35 cellular contexts compared by ENCODE assay signal in genomic region chr7:49583440-49583839, GRCh38.
"Had no signal": no experiment of that assay in that cellular context is flagged by ENCODE, and none has a peak within 500 bp of the region (broad histone marks: within the 10 kb centered on the region; RNA-seq: fewer than 3 reads in every experiment).

No MANE protein-coding gene starts in this region.

- H3K4me3 Mint-ChIP-seq: activated B cell treated with CpG ODN at 0.5 μM for 24 hours; activated CD4-positive, alpha-beta memory T cell treated with anti-CD3 and anti-CD28 coated beads for 36 hours; activated CD4-positive, alpha-beta T cell treated with anti-CD3 and anti-CD28 coated beads, Interleukin-2, amount 10 ng/mL, durations not matched to agents 24 days and 14 days; activated CD8-positive, alpha-beta T cell treated with anti-CD3 and anti-CD28 coated beads for 36 hours; activated naive CD4-positive, alpha-beta T cell treated with anti-CD3 and anti-CD28 coated beads for 36 hours; activated naive CD8-positive, alpha-beta T cell treated with anti-CD3 and anti-CD28 coated beads for 36 hours; activated T-cell treated with anti-CD3 and anti-CD28 coated beads, Interleukin-2, amount 50 U/mL, for 4 hours; activated T-cell treated with anti-CD3 and anti-CD28 coated beads, Interleukin-2, amount 50 U/mL, for 72 hours; activated T-helper 1 cell treated with anti-CD3 and anti-CD28 coated beads, Interleukin-12 subunit alpha, Interleukin-12 subunit beta, Interleukin-2, Interleukin-4 antibody, amounts not matched to agents 30 ng/mL and 10 ng/mL and 1 ng/mL, durations not matched to agents 14 hours and 24 hours and 36 hours; activated T-helper 17 cell treated with anti-CD3 and anti-CD28 coated beads, Interleukin-2, amount 50 U/mL, for 72 hours; T-helper 1 cell treated with Interleukin-12 subunit alpha and Interleukin-12 subunit beta and Interleukin-4 antibody, amounts not matched to agents 30 μg/mL and 1 μg/mL, for 36 hours; T-helper 2 cell treated with Interferon-gamma antibody and Interleukin-4, amounts not matched to agents 5 μg/mL and 100 μg/mL, for 36 hours had no signal

- H3K4me3 ChIP-seq: adrenal gland, body of pancreas, breast epithelium had no signal

- H3K27ac Mint-ChIP-seq: activated B cell treated with CpG ODN at 0.5 μM for 24 hours; activated CD4-positive, alpha-beta memory T cell treated with anti-CD3 and anti-CD28 coated beads for 36 hours; activated CD4-positive, alpha-beta T cell treated with anti-CD3 and anti-CD28 coated beads, Interleukin-2, amount 10 ng/mL, durations not matched to agents 24 days and 14 days; activated CD8-positive, alpha-beta T cell treated with anti-CD3 and anti-CD28 coated beads for 36 hours; activated naive CD4-positive, alpha-beta T cell treated with anti-CD3 and anti-CD28 coated beads for 36 hours; activated naive CD8-positive, alpha-beta T cell treated with anti-CD3 and anti-CD28 coated beads for 36 hours; activated T-cell treated with anti-CD3 and anti-CD28 coated beads, Interleukin-2, amount 50 U/mL, for 72 hours; activated T-helper 1 cell treated with anti-CD3 and anti-CD28 coated beads, Interleukin-12 subunit alpha, Interleukin-12 subunit beta, Interleukin-2, Interleukin-4 antibody, amounts not matched to agents 30 ng/mL and 10 ng/mL and 1 ng/mL, durations not matched to agents 14 hours and 24 hours and 36 hours; activated T-helper 17 cell treated with anti-CD3 and anti-CD28 coated beads, Interleukin-2, amount 50 U/mL, for 72 hours; T-helper 1 cell treated with Interleukin-12 subunit alpha and Interleukin-12 subunit beta and Interleukin-4 antibody, amounts not matched to agents 30 μg/mL and 1 μg/mL, for 36 hours; T-helper 2 cell treated with Interferon-gamma antibody and Interleukin-4, amounts not matched to agents 5 μg/mL and 100 μg/mL, for 36 hours had no signal

- H3K36me3 ChIP-seq: adrenal gland, brain microvascular endothelial cell, breast epithelium had no signal

- H3K9me3 Mint-ChIP-seq: activated CD4-positive, alpha-beta T cell treated with anti-CD3 and anti-CD28 coated beads, Interleukin-2, amount 10 ng/mL, durations not matched to agents 24 days and 14 days; activated naive CD4-positive, alpha-beta T cell treated with anti-CD3 and anti-CD28 coated beads for 36 hours; T-helper 1 cell treated with Interleukin-12 subunit alpha and Interleukin-12 subunit beta and Interleukin-4 antibody, amounts not matched to agents 30 μg/mL and 1 μg/mL, for 36 hours had no signal

- DNase-seq: activated B cell treated with CpG ODN at 0.5 μM for 24 hours; activated CD4-positive, alpha-beta memory T cell treated with anti-CD3 and anti-CD28 coated beads for 36 hours; activated CD4-positive, alpha-beta T cell treated with anti-CD3 and anti-CD28 coated beads for 4 hours; activated CD4-positive, alpha-beta T cell treated with anti-CD3 and anti-CD28 coated beads, Interleukin-2, amount 10 ng/mL, durations not matched to agents 24 days and 14 days; activated CD4-positive, alpha-beta T cell treated with anti-CD3 and anti-CD28 coated beads, Interleukin-2, amount 50 U/mL, for 1 hour; activated CD4-positive, alpha-beta T cell treated with anti-CD3 and anti-CD28 coated beads, Interleukin-2, amount 50 U/mL, for 4 hours; activated CD4-positive, CD25-positive, alpha-beta regulatory T cell treated with anti-CD3 and anti-CD28 coated beads, Interleukin-2, amount 50 U/mL, for 72 hours; activated CD8-positive, alpha-beta memory T cell treated with anti-CD3 and anti-CD28 coated beads, Interleukin-2, amount 50 U/mL, for 4 hours; activated CD8-positive, alpha-beta T cell treated with anti-CD3 and anti-CD28 coated beads for 36 hours; activated effector memory CD4-positive, alpha-beta T cell treated with anti-CD3 and anti-CD28 coated beads, Interleukin-2, amount 50 U/mL, for 16 hours; activated gamma-delta T cell treated with Interleukin-2 at 50 U/mL for 16 hours; activated naive CD4-positive, alpha-beta T cell; activated naive CD4-positive, alpha-beta T cell treated with anti-CD3 and anti-CD28 coated beads for 36 hours; activated naive CD4-positive, alpha-beta T cell treated with anti-CD3 and anti-CD28 coated beads, Interleukin-2, amount 50 U/mL, for 16 hours; activated naive CD8-positive, alpha-beta T cell treated with anti-CD3 and anti-CD28 coated beads for 36 hours; activated T-cell treated with anti-CD3 and anti-CD28 coated beads for 4 hours; activated T-cell treated with anti-CD3 and anti-CD28 coated beads, Interleukin-2, amount 50 U/mL, for 1 hour; activated T-cell treated with anti-CD3 and anti-CD28 coated beads, Interleukin-2, amount 50 U/mL, for 4 hours; activated T-cell treated with anti-CD3 and anti-CD28 coated beads, Interleukin-2, amount 50 U/mL, for 72 hours; adrenal gland; amniotic stem cell; aorta; body of pancreas; brain microvascular endothelial cell; central memory CD4-positive, alpha-beta T cell; T-helper 1 cell; T-helper 2 cell; T-helper 9 cell had no signal

- H3K27me3 ChIP-seq: adrenal gland, body of pancreas, brain microvascular endothelial cell, breast epithelium had no signal

- H3K27me3 Mint-ChIP-seq: activated B cell treated with CpG ODN at 0.5 μM for 24 hours; activated CD4-positive, alpha-beta memory T cell treated with anti-CD3 and anti-CD28 coated beads for 36 hours; activated CD4-positive, alpha-beta T cell treated with anti-CD3 and anti-CD28 coated beads, Interleukin-2, amount 10 ng/mL, durations not matched to agents 24 days and 14 days; activated CD8-positive, alpha-beta T cell treated with anti-CD3 and anti-CD28 coated beads for 36 hours; activated naive CD8-positive, alpha-beta T cell treated with anti-CD3 and anti-CD28 coated beads for 36 hours; activated T-helper 17 cell treated with anti-CD3 and anti-CD28 coated beads, Interleukin-2, amount 50 U/mL, for 72 hours had no signal

- H3K36me3 Mint-ChIP-seq: activated CD4-positive, alpha-beta memory T cell treated with anti-CD3 and anti-CD28 coated beads for 36 hours; activated naive CD4-positive, alpha-beta T cell treated with anti-CD3 and anti-CD28 coated beads, Interleukin-2, amount 50 U/mL, for 72 hours; activated naive CD8-positive, alpha-beta T cell treated with anti-CD3 and anti-CD28 coated beads for 36 hours had no signal

- ATAC-seq: activated CD8-positive, alpha-beta T cell treated with anti-CD3 and anti-CD28 coated beads for 36 hours; activated naive CD4-positive, alpha-beta T cell treated with anti-CD3 and anti-CD28 coated beads, Interleukin-2, amount 50 U/mL, for 72 hours; activated T-cell treated with anti-CD3 and anti-CD28 coated beads, Interleukin-2, amount 50 U/mL, for 4 hours; activated T-cell treated with anti-CD3 and anti-CD28 coated beads, Interleukin-2, amount 50 U/mL, for 72 hours; activated T-helper 17 cell treated with anti-CD3 and anti-CD28 coated beads, Interleukin-2, amount 50 U/mL, for 72 hours; body of pancreas had no signal

- H3K4me1 ChIP-seq: adrenal gland, body of pancreas, breast epithelium had no signal

- H3K9me3 ChIP-seq: adrenal gland, body of pancreas, breast epithelium had no signal

- H3K4me1 Mint-ChIP-seq: activated B cell treated with CpG ODN at 0.5 μM for 24 hours; activated CD4-positive, alpha-beta T cell treated with anti-CD3 and anti-CD28 coated beads, Interleukin-2, amount 10 ng/mL, durations not matched to agents 24 days and 14 days; activated naive CD8-positive, alpha-beta T cell treated with anti-CD3 and anti-CD28 coated beads for 36 hours; activated T-helper 17 cell treated with anti-CD3 and anti-CD28 coated beads, Interleukin-2, amount 50 U/mL, for 72 hours had no signal

- H3K27ac ChIP-seq: adrenal gland, body of pancreas, brain microvascular endothelial cell, breast epithelium, VCaP had no signal
